8 cellular contexts compared by ENCODE assay signal in the genomic region with DNA sequence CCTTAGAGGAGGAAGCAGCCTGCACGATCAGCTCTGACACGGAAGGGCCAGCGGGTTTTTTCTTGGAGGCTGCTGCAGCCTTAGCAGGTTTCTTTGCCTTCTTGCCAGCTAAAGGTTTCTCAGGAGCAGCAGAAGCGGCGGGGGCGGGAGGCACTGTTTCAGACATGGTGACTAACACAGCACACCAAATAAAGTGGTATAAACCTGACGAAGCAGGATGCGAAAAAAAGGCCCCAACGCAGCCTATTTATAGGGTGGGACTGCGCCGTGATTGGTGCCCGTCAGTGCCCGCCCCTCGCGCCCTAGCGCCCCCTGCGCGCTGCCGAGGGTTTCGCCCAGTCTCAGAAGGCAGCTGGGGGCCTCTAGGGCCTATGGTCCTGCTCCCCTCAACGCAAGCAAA. TPM values are rescaled to one million over a fixed set of nuclear protein-coding genes. Genes with fewer than 3 reads are reported as not detected.
DNase-seq lines count a peak whose midpoint lies in the region; ATAC-seq and TF ChIP-seq lines count a peak whose summit lies in the region.

No MANE protein-coding gene starts in this region.

- H3K27me3 ChIP-seq in gastroesophageal sphincter (no peaks in the 10 kb centered on the region), trophoblast cell (ENCODE audit: insufficient read depth, low read length) (no peaks in the 10 kb centered on the region), tibial nerve (no peaks in the 10 kb centered on the region)

- no CpG with 5 or more reads among the region's 21 CpGs for WGBS in gastroesophageal sphincter (ENCODE audit: low coverage in 1 of 2), 2 donors
- WGBS in trophoblast cell (ENCODE audit: extremely low coverage, insufficient coverage, insufficient read length): no CpG with 5 or more reads among the region's 21 CpGs
- 9 to 12% methylated on average over 9 to 21 of the region's 21 CpGs for WGBS in tibial nerve, 2 donors

- no peak overlapping the region for H4K91ac ChIP-seq in trophoblast cell (ENCODE audit: low read depth, low read length)

- H3K18ac ChIP-seq in trophoblast cell (ENCODE audit: low read length): peak overlapping the region; percentile 47

- no peak overlapping the region for H2BK12ac ChIP-seq in trophoblast cell (ENCODE audit: low read length)

- TF ChIP-seq EP300 in gastroesophageal sphincter (IDR thresholded peaks at IDR 0.05) (no peak), tibial nerve (IDR thresholded peaks at IDR 0.05) (peak in 1 of 2 donors; percentile 60)

- H2BK120ac ChIP-seq in trophoblast cell (ENCODE audit: insufficient read depth, low read length, poor library complexity): no peak overlapping the region

- no peak overlapping the region for H3K23ac ChIP-seq in trophoblast cell (ENCODE audit: low read length)

- H4K12ac ChIP-seq in trophoblast cell (ENCODE audit: low read depth, low read length): peak overlapping the region; percentile 19

- peaks cover 0 to 46% (median 0%) of the 10 kb centered on the region in 3 donors for H3K4me1 ChIP-seq in gastroesophageal sphincter
- H3K4me1 ChIP-seq in trophoblast cell (ENCODE audit: control insufficient read depth in 1 of 2, insufficient read depth in 2 of 2, low read length in 2 of 2): no peaks in the 10 kb centered on the region
- H3K4me1 ChIP-seq in tibial nerve: peaks cover 0 to 26% (median 0%) of the 10 kb centered on the region in 4 donors

- H3K4me3 ChIP-seq in gastroesophageal sphincter (peak overlapping the region; percentile 42 to 46), trophoblast cell (ENCODE audit: low read depth, low read length) (peak overlapping the region; percentile 26), tibial nerve (peak overlapping the region; percentile 18 to 47 (median 30))

- peak overlapping the region; percentile 83 for H3K14ac ChIP-seq in trophoblast cell (ENCODE audit: low read length)

- H3K4ac ChIP-seq in trophoblast cell (ENCODE audit: low read depth, low read length): no peak overlapping the region

- H3K79me1 ChIP-seq in trophoblast cell (ENCODE audit: low read length): peaks cover 21% of the 10 kb centered on the region

- H2AK5ac ChIP-seq in trophoblast cell (ENCODE audit: low read length): no peak overlapping the region

- H2BK5ac ChIP-seq in trophoblast cell (ENCODE audit: low read depth, low read length, poor library complexity): peak overlapping the region; percentile 50

- H3K9ac ChIP-seq in trophoblast cell (ENCODE audit: low read length): peak overlapping the region; percentile 7

- peak; percentile 26 for ATAC-seq in gastroesophageal sphincter
- ATAC-seq in GM21528 (IDR thresholded peaks at IDR 0.05; ENCODE audit: low FRiP score, unreplicated experiment): no peak

- H3K9me3 ChIP-seq in gastroesophageal sphincter: no peaks in the 10 kb centered on the region
- H3K9me3 ChIP-seq in trophoblast cell (ENCODE audit: insufficient read depth, low read depth, low read length): no peaks in the 10 kb centered on the region
- no peaks in the 10 kb centered on the region for H3K9me3 ChIP-seq in tibial nerve

- H3K36me3 ChIP-seq in gastroesophageal sphincter (no peaks in the 10 kb centered on the region), trophoblast cell (ENCODE audit: control insufficient read depth in 1 of 2, insufficient read depth in 2 of 2, low read length in 2 of 2) (no peaks in the 10 kb centered on the region), tibial nerve (no peaks in the 10 kb centered on the region)

- peak overlapping the region; percentile 65 to 85 (median 76) for H3K27ac ChIP-seq in gastroesophageal sphincter
- H3K27ac ChIP-seq in trophoblast cell (ENCODE audit: low read depth, low read length): peak overlapping the region; percentile 29
- H3K27ac ChIP-seq in tibial nerve: peak overlapping the region in 3 of 4 donors; percentile 77 to 81 (median 80)

- TF ChIP-seq POLR2A in gastroesophageal sphincter (IDR thresholded peaks at IDR 0.05): peak in 1 of 2 donors; percentile 47
- peak in 1 of 2 donors; percentile 55 for TF ChIP-seq POLR2A in tibial nerve (IDR thresholded peaks at IDR 0.05)

- DNase-seq in MV-4-11 (lab: John Stamatoyannopoulos, UW) (peak; percentile 58), activated gamma-delta T cell treated with Interleukin-2 at 50 U/mL for 16 hours (peak; percentile 58), trophoblast cell (peak; percentile 4 to 35), tibial nerve (ENCODE audit: low spot score in 2 of 2) (peak; percentile 48 to 55), H4 (ENCODE audit: low spot score) (no peak), HK-2 (ENCODE audit: unreplicated experiment) (no peak)

- H4K8ac ChIP-seq in trophoblast cell (ENCODE audit: low read depth, low read length): peak overlapping the region; percentile 1

- H3K79me2 ChIP-seq in trophoblast cell (ENCODE audit: control insufficient read depth, insufficient read depth, low read length, poor library complexity): peaks cover 9% of the 10 kb centered on the region

- H3K4me2 ChIP-seq in trophoblast cell (ENCODE audit: low read length): peak overlapping the region; percentile 63

- peak in 3 of 4 experiments; percentile 31 to 56 (median 40) for TF ChIP-seq CTCF in gastroesophageal sphincter (IDR thresholded peaks at IDR 0.05)
- TF ChIP-seq CTCF in tibial nerve (IDR thresholded peaks at IDR 0.05): peak; percentile 20 to 35 (median 25)

- H2AFZ ChIP-seq in trophoblast cell (ENCODE audit: insufficient read depth, low read length, poor library complexity): no peak overlapping the region

RNA-seq across cellular contexts. Expression of gene TRIM38, which starts 55.0 kb away (rescaled TPM):
- total RNA-seq in gastroesophageal sphincter (10 to 100 TPM in 1 of 4 donors, 1 to 10 TPM in 3; 6.1 to 10.4 (median 8.2) TPM), tibial nerve (10 to 100 TPM in 2 of 4 donors, 1 to 10 TPM in 2; 8.8 to 12.2 (median 9.5) TPM)
- 1.2 and 1.3 TPM in 2 replicates for polyA plus RNA-seq in trophoblast cell (2013)
- 4.7 and 7.1 TPM in 2 replicates for total RNA-seq in H4 (2014; rRNA removed; shearing (Covaris generic))

Comparison
In these comparisons a context has a peak if more than half of its experiments do, and no peak if none do; other contexts are left out.
1. DNase-seq: peak in MV-4-11 (single experiment), activated gamma-delta T cell treated with Interleukin-2 at 50 U/mL for 16 hours (single experiment), trophoblast cell (2 of 2) and tibial nerve (2 of 2); none in H4 (single experiment) and HK-2 (single experiment).
2. H3K27ac ChIP-seq: peak in every context shown above with its lines; median percentile 80 in tibial nerve; 76 in gastroesophageal sphincter; 29 in trophoblast cell.
3. Peak in every context shown above with its lines, with median percentiles within 50 percentile points of each other: H3K4me3 ChIP-seq.